In the genomic region with DNA sequence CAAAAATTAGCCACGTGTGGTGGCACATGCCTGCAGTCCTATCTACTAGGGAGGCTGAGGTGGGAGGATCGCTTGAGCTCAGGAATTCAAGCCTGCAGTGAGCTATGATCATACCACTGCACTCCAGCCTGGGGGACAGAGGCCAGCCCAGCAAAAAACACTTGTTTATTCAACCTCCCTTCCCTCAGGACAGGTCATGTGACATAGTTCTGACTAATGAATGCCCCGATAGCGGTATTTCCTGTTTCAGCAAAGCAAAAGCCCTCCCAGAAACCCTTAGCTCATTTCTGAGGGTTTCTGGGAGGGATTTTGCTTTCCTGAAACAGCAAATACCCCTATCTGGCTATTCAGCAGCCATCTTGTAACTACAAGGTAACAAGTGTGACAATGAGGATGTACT, we compare ENCODE assay signal across 23 cellular contexts.
DNase-seq lines count a peak whose midpoint lies in the region; ATAC-seq and TF ChIP-seq lines count a peak whose summit lies in the region.
"Had no signal": no experiment of that assay in that cellular context is flagged by ENCODE, and none has a peak within 500 bp of the region (broad histone marks: within the 10 kb centered on the region; RNA-seq: fewer than 3 reads in every experiment).

No MANE protein-coding gene starts in this region.

- H3K4me1 ChIP-seq in mucosa of descending colon (ENCODE audit: low read depth), result no peaks in the 10 kb centered on the region
- H3K4me1 ChIP-seq: BLaER1 had no signal

- no peak for TF ChIP-seq CTCF in mucosa of descending colon (IDR thresholded peaks at IDR 0.05)

- peak; percentile 30 for DNase-seq in ELF-1 (ENCODE audit: low read depth, low spot score)
- peak; percentile 35 for DNase-seq in M059J (ENCODE audit: low read depth)
- DNase-seq in SK-MEL-5 (ENCODE audit: low read depth, low spot score), result peak; percentile 6
- peak; percentile 4 for DNase-seq in kidney tubule cell (ENCODE audit: low spot score)
- DNase-seq in mucosa of descending colon, result no peak
- no peak for DNase-seq in DMS153 (lab: John Stamatoyannopoulos, UW)
- DNase-seq: CD4-positive, alpha-beta T cell; COR-L47; DMS 273 treated with DMSO at 0.1 percent for 48 hours; DND-41; GOT3; Karpas-422; NCI-H1417; NCI-H1694 treated with DMSO at 0.1 percent for 48 hours; NCI-H2081 treated with DMSO at 0.1 percent for 48 hours; NCI-H2171 treated with DMSO at 0.1 percent for 48 hours; NCI-H446 treated with DMSO at 0.1 percent for 48 hours; Right ventricle myocardium superior; SW 1271 had no signal

- in situ Hi-C loops in SK-MEL-5 (cut with HindIII; ENCODE audit: low pct_unique_long_range_greater_than_20kb, low sequenced_read_pairs), result no loop called here

- no peaks in the 10 kb centered on the region for H3K36me3 ChIP-seq in mucosa of descending colon (ENCODE audit: low read depth)
- H3K36me3 ChIP-seq: BLaER1 had no signal

- ATAC-seq in mucosa of descending colon (no peak), GM18858 (IDR thresholded peaks at IDR 0.05; ENCODE audit: unreplicated experiment) (no peak)
- ATAC-seq: HCT116, Panc1 had no signal

- intact Hi-C loops in mucosa of descending colon (cut with DNase I, micrococcal nuclease), result no loop called here

- H3K9me3 ChIP-seq in mucosa of descending colon, result no peaks in the 10 kb centered on the region

- no peak overlapping the region for H3K4me3 ChIP-seq in mucosa of descending colon
- H3K4me3 ChIP-seq: BLaER1 had no signal

Comparison
In these comparisons a context has a peak if more than half of its experiments do, and no peak if none do; other contexts are left out.
1. DNase-seq: peak in ELF-1 (single experiment), M059J (single experiment), SK-MEL-5 (single experiment) and kidney tubule cell (single experiment); none in mucosa of descending colon (0 of 3) and DMS153 (single experiment).